8 cellular contexts compared by ENCODE assay signal in genomic region chr12:56359851-56360767, GRCh38. TPM values are rescaled to one million over a fixed set of nuclear protein-coding genes. Genes with fewer than 3 reads are reported as not detected.
A peak's percentile ranks its signal among the peaks of the same experiment; 100 is the strongest.
DNase-seq lines count a peak whose midpoint lies in the region; ATAC-seq lines count a peak whose summit lies in the region.

TSS of gene STAT2 (minus strand) at chr12:56360107. CDS start at chr12:56356571, 3,536 bp downstream.

- H3K27ac ChIP-seq in rectal smooth muscle tissue (ENCODE audit: low read depth, low read length) = peak within 1 kb of the TSS; percentile 90
- H3K27ac ChIP-seq in aorta (ENCODE audit: low read depth in 1 of 2, low read length in 2 of 2) = peak within 1 kb of the TSS; percentile 14 to 92

- H3K4me3 ChIP-seq in rectal smooth muscle tissue (ENCODE audit: low read length) (peak within 1 kb of the TSS; percentile 83), aorta (ENCODE audit: low read length in 2 of 2) (peak within 1 kb of the TSS; percentile 78 to 89)

- DNase-seq in NCI-H2081 (lab: John Stamatoyannopoulos, UW) (peak; percentile 98 to 99), T1000 (lab: John Stamatoyannopoulos, UW) (peak; percentile 99), astrocyte of the hippocampus (ENCODE audit: low read depth, low spot score) (peak; percentile 100), hepatic stellate cell (ENCODE audit: low spot score) (peak; percentile 95), aorta (peak; percentile 99 to 100)

- H3K9me3 ChIP-seq in aorta (ENCODE audit: control insufficient read depth, low read length) = no peaks in the 10 kb centered on the region

- intact Hi-C loops in aorta (cut with DNase I) = loop anchor here in 1 of 2 donors (10.0 kb wide), 1 partner anchor 105 kb away; the partner anchor contains the start of gene SPRYD4

- WGBS in aorta, 2 donors = 0 to 1% methylated on average over 54 of the region's 54 CpGs

- ATAC-seq in GM18508 (IDR thresholded peaks at IDR 0.05; ENCODE audit: insufficient read depth, unreplicated experiment) (peak; percentile 86), HG03025 (IDR thresholded peaks at IDR 0.05; ENCODE audit: low FRiP score, unreplicated experiment) (peak; percentile 94), aorta (ENCODE audit: low FRiP score) (peak; percentile 99)

- H3K36me3 ChIP-seq in rectal smooth muscle tissue (ENCODE audit: control insufficient read depth, insufficient read depth, low read length) (peaks cover 13% of the 10 kb centered on the region), aorta (ENCODE audit: control insufficient read depth in 1 of 2, insufficient read depth in 2 of 2, low read length in 1 of 2) (peaks cover 2 to 5% of the 10 kb centered on the region in 2 donors)

- peak within 1 kb of the TSS; percentile 76 for H3K9ac ChIP-seq in rectal smooth muscle tissue (ENCODE audit: low read length)

- H3K27me3 ChIP-seq in rectal smooth muscle tissue (ENCODE audit: control insufficient read depth, insufficient read depth, low read length) (no peaks in the 10 kb centered on the region), aorta (ENCODE audit: control insufficient read depth in 1 of 2, insufficient read depth in 2 of 2, low read length in 1 of 2) (no peaks in the 10 kb centered on the region)

- H3K4me1 ChIP-seq in rectal smooth muscle tissue (ENCODE audit: control insufficient read depth, insufficient read depth, low read length) (peaks cover 8% of the 10 kb centered on the region), aorta (ENCODE audit: control insufficient read depth in 1 of 2, insufficient read depth in 2 of 2, low read length in 2 of 2) (no peaks in the 10 kb centered on the region)

RNA-seq across cellular contexts. Expression of gene STAT2, which starts in this region (rescaled TPM):
- 100 to 1,000 TPM; 129 to 191 TPM for total RNA-seq in aorta
- 100 to 1,000 TPM in 1 of 2 donors, 10 to 100 TPM in 1; 20.0 to 111 TPM for polyA plus RNA-seq in aorta

Comparison
In these comparisons a context has a peak if more than half of its experiments do, and no peak if none do; other contexts are left out.
1. Peak in every context shown above with its lines: DNase-seq, ATAC-seq, H3K4me3 ChIP-seq and H3K27ac ChIP-seq.